In the genomic region with DNA sequence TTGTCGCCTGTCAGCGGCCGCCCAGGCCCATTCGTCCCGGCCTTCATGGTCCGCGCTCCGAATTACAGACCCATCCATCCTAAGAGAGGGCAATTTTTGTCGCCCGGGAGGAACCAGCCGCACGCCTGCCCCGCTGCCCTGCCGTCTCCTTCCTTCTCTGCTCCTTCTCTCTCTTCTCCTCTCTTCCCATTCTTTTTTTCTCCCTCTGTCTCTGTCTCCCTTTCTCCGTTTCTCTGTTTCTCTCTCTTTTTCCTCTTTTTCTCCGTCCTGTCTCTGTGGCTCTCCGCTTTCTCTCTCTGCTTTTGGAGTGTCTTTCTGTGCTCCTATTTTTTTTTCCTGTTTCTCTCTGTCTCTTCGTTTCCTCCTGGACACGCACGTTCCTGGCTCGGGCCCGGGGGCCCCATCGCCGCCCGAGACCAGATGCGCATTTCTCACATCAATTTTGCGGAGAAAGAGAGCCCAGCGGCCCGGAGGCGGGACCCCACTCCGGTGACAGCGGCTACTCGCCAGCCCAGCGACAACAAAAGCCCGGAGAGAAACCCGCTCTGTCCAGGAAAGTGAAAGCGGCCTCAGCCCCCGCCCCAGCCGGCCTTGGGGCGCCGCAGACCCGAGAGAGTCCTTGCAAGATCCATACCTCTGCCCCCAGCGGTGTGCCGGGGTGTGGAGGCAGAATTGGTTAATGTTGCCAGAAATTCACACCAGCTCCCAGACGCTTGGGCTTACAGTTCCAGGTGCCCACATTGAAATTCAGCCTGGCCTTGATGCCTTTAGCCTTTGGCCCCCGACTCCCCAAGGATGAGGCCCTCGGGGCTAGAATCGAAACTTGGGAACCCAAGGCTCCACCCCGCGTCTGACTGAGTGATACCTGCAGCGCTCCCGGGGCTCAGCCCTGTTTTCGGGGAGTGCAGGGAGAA, we compare ENCODE assay signal across 11 cellular contexts. TPM values are rescaled to one million over a fixed set of nuclear protein-coding genes. Genes with fewer than 3 reads are reported as not detected.
DNase-seq lines count a peak whose midpoint lies in the region; ATAC-seq, FAIRE-seq and TF ChIP-seq lines count a peak whose summit lies in the region.
"Had no signal": no experiment of that assay in that cellular context is flagged by ENCODE, and none has a peak within 500 bp of the region (broad histone marks: within the 10 kb centered on the region; RNA-seq: fewer than 3 reads in every experiment).

No MANE protein-coding gene starts in this region.

- H3K36me3 ChIP-seq in left ventricle myocardium inferior (no peaks in the 10 kb centered on the region), mesendoderm (ENCODE audit: control insufficient read depth, insufficient read depth, low read length) (no peaks in the 10 kb centered on the region), urinary bladder (ENCODE audit: insufficient read depth) (no peaks in the 10 kb centered on the region), small intestine (ENCODE audit: control insufficient read depth in 2 of 2, insufficient read depth in 2 of 2, low read length in 2 of 2) (no peaks in the 10 kb centered on the region)

- H3K9me3 Mint-ChIP-seq in activated T-helper 2 cell treated with anti-CD3 and anti-CD28 coated beads, Interferon-gamma antibody, Interleukin-2, Interleukin-4, amounts not matched to agents 10 μg/mL and 5 μg/mL and 100 μg/mL, durations not matched to agents 14 hours and 24 hours and 36 hours: no peaks in the 10 kb centered on the region

- WGBS in mesendoderm (ENCODE audit: extremely low coverage, insufficient coverage, low lambda C conversion rate): no CpG with 5 or more reads among the region's 53 CpGs
- 4% methylated on average over 53 of the region's 53 CpGs for WGBS in urinary bladder
- WGBS in small intestine, 3 donors: 3 to 5% (median 3%) methylated on average over 45 to 53 of the region's 53 CpGs

- H3K27me3 ChIP-seq in left ventricle myocardium inferior (ENCODE audit: low read depth) (peaks cover 100% of the 10 kb centered on the region), mesendoderm (ENCODE audit: insufficient read depth, low read length, poor library complexity) (peaks cover 96% of the 10 kb centered on the region), small intestine (ENCODE audit: control insufficient read depth in 2 of 2, insufficient read depth in 2 of 2, low read length in 2 of 2) (peaks cover 26 to 72% of the 10 kb centered on the region in 2 donors)

- H3K23ac ChIP-seq in mesendoderm (ENCODE audit: low read length): no peak overlapping the region

- peak overlapping the region; percentile 36 for H3K27ac Mint-ChIP-seq in activated T-helper 2 cell treated with anti-CD3 and anti-CD28 coated beads, Interferon-gamma antibody, Interleukin-2, Interleukin-4, amounts not matched to agents 10 μg/mL and 5 μg/mL and 100 μg/mL, durations not matched to agents 14 hours and 24 hours and 36 hours

- peaks cover 12% of the 10 kb centered on the region for H3K4me1 Mint-ChIP-seq in activated T-helper 2 cell treated with anti-CD3 and anti-CD28 coated beads, Interferon-gamma antibody, Interleukin-2, Interleukin-4, amounts not matched to agents 10 μg/mL and 5 μg/mL and 100 μg/mL, durations not matched to agents 14 hours and 24 hours and 36 hours (ENCODE audit: low read depth)

- no peak overlapping the region for H4K5ac ChIP-seq in mesendoderm (ENCODE audit: low read length)

- FAIRE-seq in small intestine (lab: Jason Lieb, UNC): no peak
- FAIRE-seq: frontal cortex had no signal

- no peak for DNase-seq in left ventricle myocardium inferior
- DNase-seq in Right ventricle myocardium inferior (ENCODE audit: missing footprints): no peak
- DNase-seq in activated T-helper 2 cell treated with anti-CD3 and anti-CD28 coated beads, Interferon-gamma antibody, Interleukin-2, Interleukin-4, amounts not matched to agents 10 μg/mL and 5 μg/mL and 100 μg/mL, durations not matched to agents 14 hours and 24 hours and 36 hours (ENCODE audit: low spot score): no peak
- DNase-seq in mesendoderm: peak; percentile 61
- DNase-seq in small intestine: no peak
- DNase-seq in NCI-H524 treated with DMSO at 0.1 percent for 48 hours (lab: John Stamatoyannopoulos, UW): no peak
- DNase-seq: DMS79, occipital lobe had no signal

- no peaks in the 10 kb centered on the region for H3K79me2 ChIP-seq in mesendoderm (ENCODE audit: control insufficient read depth, insufficient read depth, low read length)

- H3K56ac ChIP-seq in mesendoderm (ENCODE audit: low read length): no peak overlapping the region

- no peak overlapping the region for H3K18ac ChIP-seq in mesendoderm (ENCODE audit: low read length)

- no peak for TF ChIP-seq CTCF in left ventricle myocardium inferior (IDR thresholded peaks at IDR 0.05; ENCODE audit: borderline replicate concordance)

- no peak overlapping the region for H2AK5ac ChIP-seq in mesendoderm (ENCODE audit: low read length)

- ATAC-seq in Right ventricle myocardium inferior (no peak), HG03442 (IDR thresholded peaks at IDR 0.05; ENCODE audit: unreplicated experiment) (no peak)

- no peak overlapping the region for H2BK15ac ChIP-seq in mesendoderm (replicated peaks; ENCODE audit: low read depth)

- H4K8ac ChIP-seq in mesendoderm (ENCODE audit: low read depth, low read length): no peak overlapping the region

- H3K4me3 ChIP-seq in left ventricle myocardium inferior (peak overlapping the region; percentile 54), mesendoderm (ENCODE audit: low read length) (no peak overlapping the region), urinary bladder (ENCODE audit: low read depth, low read length) (peak overlapping the region; percentile 4), small intestine (ENCODE audit: low read depth in 1 of 2, low read length in 2 of 2) (peak overlapping the region in 1 of 2 donors; percentile 23)

- H3K4me1 ChIP-seq in left ventricle myocardium inferior: peaks cover 78% of the 10 kb centered on the region
- H3K4me1 ChIP-seq in mesendoderm (ENCODE audit: control insufficient read depth, low read depth, low read length): no peaks in the 10 kb centered on the region
- H3K4me1 ChIP-seq in urinary bladder (ENCODE audit: insufficient read depth): no peaks in the 10 kb centered on the region
- H3K4me1 ChIP-seq in small intestine (ENCODE audit: control insufficient read depth in 2 of 2, insufficient read depth in 1 of 2, low read depth in 1 of 2, low read length in 1 of 2): peaks cover 0 to 10% of the 10 kb centered on the region in 2 donors

- H3K27ac ChIP-seq in left ventricle myocardium inferior (replicated peaks): no peak overlapping the region
- no peak overlapping the region for H3K27ac ChIP-seq in mesendoderm (ENCODE audit: low read depth, low read length)
- no peak overlapping the region for H3K27ac ChIP-seq in urinary bladder (ENCODE audit: low read depth)
- no peak overlapping the region for H3K27ac ChIP-seq in small intestine (ENCODE audit: low read depth in 1 of 2, low read length in 1 of 2)

- H3K4me3 Mint-ChIP-seq in activated T-helper 2 cell treated with anti-CD3 and anti-CD28 coated beads, Interferon-gamma antibody, Interleukin-2, Interleukin-4, amounts not matched to agents 10 μg/mL and 5 μg/mL and 100 μg/mL, durations not matched to agents 14 hours and 24 hours and 36 hours (ENCODE audit: low read depth): no peak overlapping the region

- no peaks in the 10 kb centered on the region for H3K79me1 ChIP-seq in mesendoderm (ENCODE audit: low read length)

- intact Hi-C loops in left ventricle myocardium inferior (cut with micrococcal nuclease): no loop called here
- intact Hi-C loops in Right ventricle myocardium inferior (cut with DNase I): no loop called here
- intact Hi-C loops in activated T-helper 2 cell treated with anti-CD3 and anti-CD28 coated beads, Interferon-gamma antibody, Interleukin-2, Interleukin-4, amounts not matched to agents 10 μg/mL and 5 μg/mL and 100 μg/mL, durations not matched to agents 14 hours and 24 hours and 36 hours (cut with micrococcal nuclease): loop anchor here (10.0 kb wide), 1 partner anchor 570 kb away; no protein-coding TSS in a partner anchor

- H3K9ac ChIP-seq in mesendoderm (ENCODE audit: low read length): no peak overlapping the region

- H3K36me3 Mint-ChIP-seq in activated T-helper 2 cell treated with anti-CD3 and anti-CD28 coated beads, Interferon-gamma antibody, Interleukin-2, Interleukin-4, amounts not matched to agents 10 μg/mL and 5 μg/mL and 100 μg/mL, durations not matched to agents 14 hours and 24 hours and 36 hours (ENCODE audit: low read depth): no peaks in the 10 kb centered on the region

- peaks cover 70% of the 10 kb centered on the region for H3K27me3 Mint-ChIP-seq in activated T-helper 2 cell treated with anti-CD3 and anti-CD28 coated beads, Interferon-gamma antibody, Interleukin-2, Interleukin-4, amounts not matched to agents 10 μg/mL and 5 μg/mL and 100 μg/mL, durations not matched to agents 14 hours and 24 hours and 36 hours (ENCODE audit: low read depth)

- no peak overlapping the region for H2BK120ac ChIP-seq in mesendoderm (ENCODE audit: low read depth, low read length)

- H3K4ac ChIP-seq in mesendoderm (ENCODE audit: low read depth, low read length): no peak overlapping the region

- no peak overlapping the region for H3K4me2 ChIP-seq in mesendoderm (ENCODE audit: low read length)

- no peak overlapping the region for H2BK5ac ChIP-seq in mesendoderm (ENCODE audit: low read length)

- no peaks in the 10 kb centered on the region for H3K9me3 ChIP-seq in left ventricle myocardium inferior (replicated peaks)
- H3K9me3 ChIP-seq in small intestine (ENCODE audit: control insufficient read depth, low read depth): no peaks in the 10 kb centered on the region

RNA-seq across cellular contexts. Expression of gene LBX1, which starts 4.1 kb away (rescaled TPM):
- total RNA-seq in left ventricle myocardium inferior: not detected
- not detected for total RNA-seq in Right ventricle myocardium inferior
- total RNA-seq in activated T-helper 2 cell treated with anti-CD3 and anti-CD28 coated beads, Interferon-gamma antibody, Interleukin-2, Interleukin-4, amounts not matched to agents 10 μg/mL and 5 μg/mL and 100 μg/mL, durations not matched to agents 14 hours and 24 hours and 36 hours: not detected in 2 replicates
- not detected for polyA plus RNA-seq in mesendoderm (2013, experiment 1 of 2)
- polyA plus RNA-seq in mesendoderm (2013, experiment 2 of 2): not detected
- total RNA-seq in urinary bladder: not detected
- polyA plus RNA-seq in urinary bladder: not detected
- not detected for polyA plus RNA-seq in small intestine
- total RNA-seq: frontal cortex, occipital lobe had no signal
